Comparison of ENCODE assay signal across 9 cellular contexts in the genomic region with DNA sequence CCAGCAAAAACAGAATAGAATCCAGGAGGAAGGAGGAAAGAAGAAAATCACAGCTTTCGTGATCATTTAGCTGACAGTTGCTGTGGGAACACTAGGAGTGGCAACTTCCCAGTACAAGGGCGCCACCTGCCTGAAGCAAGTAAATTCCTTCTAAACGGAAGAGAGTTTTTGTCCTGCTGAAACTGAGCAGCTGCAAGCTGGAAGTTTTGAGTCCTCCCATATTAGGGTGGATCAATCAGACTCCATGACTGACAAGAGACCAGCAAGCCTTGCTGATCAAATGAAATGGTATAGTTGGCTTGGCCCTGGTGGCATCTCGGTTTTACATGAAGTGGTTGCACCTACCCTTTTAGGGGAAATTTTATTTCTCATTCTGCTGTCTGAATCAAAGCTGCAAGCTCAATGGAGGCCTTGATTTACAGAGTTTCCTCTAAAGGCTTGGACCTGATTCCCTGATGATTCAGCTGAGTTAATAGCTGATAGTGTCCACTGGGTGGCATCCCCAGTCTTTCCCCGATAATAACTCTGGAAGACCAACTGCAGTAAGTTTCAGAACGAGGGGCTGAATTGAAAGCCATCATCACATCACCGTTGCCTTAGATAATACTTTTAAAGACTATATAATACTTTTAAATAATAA.
A peak's percentile ranks its signal among the peaks of the same experiment; 100 is the strongest.
DNase-seq lines count a peak whose midpoint lies in the region; ATAC-seq, FAIRE-seq and TF ChIP-seq lines count a peak whose summit lies in the region.
"Had no signal": no experiment of that assay in that cellular context is flagged by ENCODE, and none has a peak within 500 bp of the region (broad histone marks: within the 10 kb centered on the region; RNA-seq: fewer than 3 reads in every experiment).

No MANE protein-coding gene starts in this region.

- peak; percentile 70 for FAIRE-seq in RCC 7860 (lab: Jason Lieb, UNC)

- H3K9ac ChIP-seq in duodenal mucosa (ENCODE audit: low read depth in 1 of 2, low read length in 2 of 2): no peak overlapping the region

- H3K36me3 ChIP-seq in BE2C (no peaks in the 10 kb centered on the region), duodenal mucosa (ENCODE audit: control insufficient read depth in 1 of 2, insufficient read depth in 2 of 2, low read length in 2 of 2) (no peaks in the 10 kb centered on the region), right lobe of liver (no peaks in the 10 kb centered on the region), tibial artery (no peaks in the 10 kb centered on the region)

- 32% methylated on average over 7 of the region's 7 CpGs for WGBS in right lobe of liver (ENCODE audit: insufficient coverage, low coverage, low lambda C conversion rate, missing lambda C conversion rate)

- intact Hi-C loops in right lobe of liver (cut with DNase I): no loop called here
- intact Hi-C loops in tibial artery (cut with DNase I; ENCODE audit: low total_unique reads): loop anchor here (2.0 kb wide), 1 partner anchor 771 kb away; no protein-coding TSS in a partner anchor

- ATAC-seq in GM18511 (IDR thresholded peaks at IDR 0.05; ENCODE audit: unreplicated experiment) (peak; percentile 68), right lobe of liver (peak; percentile 90 to 95 (median 93)), HG03521 (IDR thresholded peaks at IDR 0.05; ENCODE audit: unreplicated experiment) (no peak)

- H3K27ac ChIP-seq in duodenal mucosa (ENCODE audit: low read depth, low read length): no peak overlapping the region
- no peak overlapping the region for H3K27ac ChIP-seq in right lobe of liver
- no peak overlapping the region for H3K27ac ChIP-seq in tibial artery

- no peaks in the 10 kb centered on the region; the same call in 1 of the 2 replicates for H3K4me1 ChIP-seq in BE2C
- peaks cover 23 to 35% of the 10 kb centered on the region in 2 donors for H3K4me1 ChIP-seq in duodenal mucosa (ENCODE audit: control insufficient read depth in 1 of 2, insufficient read depth in 2 of 2, low read length in 2 of 2)
- peaks cover 0 to 5% (median 0%) of the 10 kb centered on the region in 4 donors for H3K4me1 ChIP-seq in right lobe of liver
- H3K4me1 ChIP-seq in tibial artery: peaks cover 0 to 8% (median 2%) of the 10 kb centered on the region in 4 donors

- no peak overlapping the region for H3K4me3 ChIP-seq in BE2C (ENCODE audit: low read depth, low read length)
- H3K4me3 ChIP-seq in LNCaP clone FGC (ENCODE audit: low read depth, low read length): no peak overlapping the region
- H3K4me3 ChIP-seq in duodenal mucosa (ENCODE audit: low read depth in 1 of 2, low read length in 2 of 2): peak overlapping the region; percentile 13 to 20
- no peak overlapping the region for H3K4me3 ChIP-seq in right lobe of liver
- no peak overlapping the region for H3K4me3 ChIP-seq in tibial artery

- no peak for TF ChIP-seq POLR2A in right lobe of liver (IDR thresholded peaks at IDR 0.05)

- H3K27me3 ChIP-seq in BE2C (no peaks in the 10 kb centered on the region), duodenal mucosa (ENCODE audit: control insufficient read depth in 1 of 2, insufficient read depth in 2 of 2, low read length in 2 of 2) (no peaks in the 10 kb centered on the region), right lobe of liver (no peaks in the 10 kb centered on the region), tibial artery (no peaks in the 10 kb centered on the region)

- H3K9me3 ChIP-seq in BE2C: no peaks in the 10 kb centered on the region
- H3K9me3 ChIP-seq in duodenal mucosa (ENCODE audit: control insufficient read depth in 1 of 2, low read length in 2 of 2): no peaks in the 10 kb centered on the region
- H3K9me3 ChIP-seq in right lobe of liver: no peaks in the 10 kb centered on the region
- no peaks in the 10 kb centered on the region for H3K9me3 ChIP-seq in tibial artery

- DNase-seq in BE2C: peak; percentile 82
- DNase-seq in LNCaP clone FGC (ENCODE audit: low read depth): no peak
- DNase-seq in RCC 7860 (ENCODE audit: low spot score): peak; percentile 67
- peak; percentile 67 to 72 (median 68) for DNase-seq in right lobe of liver
- DNase-seq in tibial artery: peak; percentile 38 to 81
- DNase-seq: natural killer cell had no signal

- TF ChIP-seq CTCF in BE2C (IDR thresholded peaks at IDR 0.05; ENCODE audit: low read depth, low read length): peak; percentile 82
- peak; percentile 90 for TF ChIP-seq CTCF in LNCaP clone FGC (IDR thresholded peaks at IDR 0.05; ENCODE audit: control insufficient read depth, extremely low read depth, insufficient read depth)
- peak; percentile 59 to 69 (median 68) for TF ChIP-seq CTCF in right lobe of liver (IDR thresholded peaks at IDR 0.05)
- TF ChIP-seq CTCF in tibial artery (IDR thresholded peaks at IDR 0.05): peak; percentile 55 to 65

Comparison
In these comparisons a context has a peak if more than half of its experiments do, and no peak if none do; other contexts are left out.
1. H3K4me3 ChIP-seq: peak in duodenal mucosa (2 of 2); none in BE2C (single experiment), LNCaP clone FGC (single experiment), right lobe of liver (0 of 3) and tibial artery (0 of 2).
2. Peak in every context shown above with its lines, with median percentiles within 50 percentile points of each other: CTCF ChIP-seq.